ENCODE assay signal across 2 cellular contexts in the genomic region with DNA sequence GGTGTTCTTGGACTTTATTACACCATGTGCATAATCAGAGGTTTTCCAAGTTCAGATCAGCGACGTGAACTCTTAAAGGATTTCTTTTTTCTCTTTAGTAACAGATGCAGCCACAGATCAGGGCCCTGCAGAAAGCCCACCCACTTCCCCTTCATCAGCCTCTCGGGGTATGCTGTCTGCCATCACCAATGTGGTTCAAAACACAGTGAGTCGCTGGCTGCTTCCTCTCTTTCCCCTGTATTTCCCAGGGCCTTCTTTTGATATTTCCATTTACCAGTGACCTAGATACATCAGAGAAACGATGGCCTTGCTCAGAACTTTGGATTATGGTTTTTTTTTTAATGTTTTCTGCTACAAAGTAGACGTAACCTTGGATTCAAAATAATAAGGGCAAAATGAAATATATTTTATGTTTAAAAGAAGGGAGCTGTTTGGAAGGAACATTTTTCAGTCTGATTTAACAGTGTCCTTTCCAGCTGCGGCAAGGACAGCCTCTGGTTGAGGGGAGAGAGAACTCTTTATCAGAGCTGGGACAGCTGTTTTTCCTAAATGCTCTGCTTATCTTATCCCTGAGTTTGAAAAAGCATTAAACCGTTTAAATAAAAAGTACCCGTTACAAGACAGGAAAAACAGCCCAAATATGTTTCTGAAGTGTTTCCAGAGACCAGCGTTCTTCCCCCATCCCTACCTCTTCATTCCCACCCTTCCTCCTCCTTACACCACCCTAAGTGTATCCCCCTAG.
TF ChIP-seq lines count a peak whose summit lies in the region.

No MANE protein-coding gene starts in this region.

TF ChIP-seq in liver, 16 proteins besides CTCF, POLR2A, EP300 and RAD21:
- TF ChIP-seq FOXA1 (IDR thresholded peaks at IDR 0.05) (no peak), JUND (IDR thresholded peaks at IDR 0.05) (no peak), SP1 (IDR thresholded peaks at IDR 0.05) (no peak), YY1 (IDR thresholded peaks at IDR 0.05) (no peak), GABPA (IDR thresholded peaks at IDR 0.05 in 1 of 2, conservative IDR thresholded peaks at IDR 0.05 in 1 of 2) (no peak)
- TF ChIP-seq, protein P1, sequence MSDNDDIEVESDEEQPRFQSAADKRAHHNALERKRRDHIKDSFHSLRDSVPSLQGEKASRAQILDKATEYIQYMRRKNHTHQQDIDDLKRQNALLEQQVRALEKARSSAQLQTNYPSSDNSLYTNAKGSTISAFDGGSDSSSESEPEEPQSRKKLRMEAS (IDR thresholded peaks at IDR 0.05): no peak
- TF ChIP-seq, protein P2, sequence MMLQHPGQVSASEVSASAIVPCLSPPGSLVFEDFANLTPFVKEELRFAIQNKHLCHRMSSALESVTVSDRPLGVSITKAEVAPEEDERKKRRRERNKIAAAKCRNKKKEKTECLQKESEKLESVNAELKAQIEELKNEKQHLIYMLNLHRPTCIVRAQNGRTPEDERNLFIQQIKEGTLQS (IDR thresholded peaks at IDR 0.05): no peak

TF ChIP-seq in HepG2, 621 proteins besides CTCF, POLR2A, EP300 and RAD21:
- TF ChIP-seq ZSCAN21 (CRISPR knock-in tag; IDR thresholded peaks at IDR 0.05; ENCODE audit: borderline replicate concordance) (no peak), HNRNPK (IDR thresholded peaks at IDR 0.05; ENCODE audit: low read depth, low read length, poor library complexity, severe bottlenecking) (no peak), ZNF124 (CRISPR knock-in tag; IDR thresholded peaks at IDR 0.05) (no peak), NFYC (CRISPR knock-in tag; IDR thresholded peaks at IDR 0.05) (no peak), ZNF382 (CRISPR knock-in tag; IDR thresholded peaks at IDR 0.05; ENCODE audit: borderline replicate concordance) (no peak), CENPT (CRISPR knock-in tag; IDR thresholded peaks at IDR 0.05; ENCODE audit: low read depth) (no peak), ZFP62 (CRISPR knock-in tag; IDR thresholded peaks at IDR 0.05) (no peak), REL (CRISPR knock-in tag; conservative IDR thresholded peaks at IDR 0.05) (no peak), GATAD2A (CRISPR knock-in tag; IDR thresholded peaks at IDR 0.05) (no peak), HMG20A (CRISPR knock-in tag; IDR thresholded peaks at IDR 0.05; ENCODE audit: borderline replicate concordance) (no peak), JUND (CRISPR knock-in tag; IDR thresholded peaks at IDR 0.05) (no peak), TOPORS (CRISPR knock-in tag; IDR thresholded peaks at IDR 0.05) (no peak), CC2D1A (CRISPR knock-in tag; IDR thresholded peaks at IDR 0.05) (no peak), ZNF292 (CRISPR knock-in tag; IDR thresholded peaks at IDR 0.05; ENCODE audit: borderline replicate concordance, low read depth) (no peak)
- TF ChIP-seq, protein P3, sequence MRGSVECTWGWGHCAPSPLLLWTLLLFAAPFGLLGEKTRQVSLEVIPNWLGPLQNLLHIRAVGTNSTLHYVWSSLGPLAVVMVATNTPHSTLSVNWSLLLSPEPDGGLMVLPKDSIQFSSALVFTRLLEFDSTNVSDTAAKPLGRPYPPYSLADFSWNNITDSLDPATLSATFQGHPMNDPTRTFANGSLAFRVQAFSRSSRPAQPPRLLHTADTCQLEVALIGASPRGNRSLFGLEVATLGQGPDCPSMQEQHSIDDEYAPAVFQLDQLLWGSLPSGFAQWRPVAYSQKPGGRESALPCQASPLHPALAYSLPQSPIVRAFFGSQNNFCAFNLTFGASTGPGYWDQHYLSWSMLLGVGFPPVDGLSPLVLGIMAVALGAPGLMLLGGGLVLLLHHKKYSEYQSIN (CRISPR knock-in tag; IDR thresholded peaks at IDR 0.05; ENCODE audit: borderline replicate concordance): no peak
- TF ChIP-seq, protein P4, sequence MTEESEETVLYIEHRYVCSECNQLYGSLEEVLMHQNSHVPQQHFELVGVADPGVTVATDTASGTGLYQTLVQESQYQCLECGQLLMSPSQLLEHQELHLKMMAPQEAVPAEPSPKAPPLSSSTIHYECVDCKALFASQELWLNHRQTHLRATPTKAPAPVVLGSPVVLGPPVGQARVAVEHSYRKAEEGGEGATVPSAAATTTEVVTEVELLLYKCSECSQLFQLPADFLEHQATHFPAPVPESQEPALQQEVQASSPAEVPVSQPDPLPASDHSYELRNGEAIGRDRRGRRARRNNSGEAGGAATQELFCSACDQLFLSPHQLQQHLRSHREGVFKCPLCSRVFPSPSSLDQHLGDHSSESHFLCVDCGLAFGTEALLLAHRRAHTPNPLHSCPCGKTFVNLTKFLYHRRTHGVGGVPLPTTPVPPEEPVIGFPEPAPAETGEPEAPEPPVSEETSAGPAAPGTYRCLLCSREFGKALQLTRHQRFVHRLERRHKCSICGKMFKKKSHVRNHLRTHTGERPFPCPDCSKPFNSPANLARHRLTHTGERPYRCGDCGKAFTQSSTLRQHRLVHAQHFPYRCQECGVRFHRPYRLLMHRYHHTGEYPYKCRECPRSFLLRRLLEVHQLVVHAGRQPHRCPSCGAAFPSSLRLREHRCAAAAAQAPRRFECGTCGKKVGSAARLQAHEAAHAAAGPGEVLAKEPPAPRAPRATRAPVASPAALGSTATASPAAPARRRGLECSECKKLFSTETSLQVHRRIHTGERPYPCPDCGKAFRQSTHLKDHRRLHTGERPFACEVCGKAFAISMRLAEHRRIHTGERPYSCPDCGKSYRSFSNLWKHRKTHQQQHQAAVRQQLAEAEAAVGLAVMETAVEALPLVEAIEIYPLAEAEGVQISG (CRISPR knock-in tag; IDR thresholded peaks at IDR 0.05): no peak
- TF ChIP-seq, protein P5, sequence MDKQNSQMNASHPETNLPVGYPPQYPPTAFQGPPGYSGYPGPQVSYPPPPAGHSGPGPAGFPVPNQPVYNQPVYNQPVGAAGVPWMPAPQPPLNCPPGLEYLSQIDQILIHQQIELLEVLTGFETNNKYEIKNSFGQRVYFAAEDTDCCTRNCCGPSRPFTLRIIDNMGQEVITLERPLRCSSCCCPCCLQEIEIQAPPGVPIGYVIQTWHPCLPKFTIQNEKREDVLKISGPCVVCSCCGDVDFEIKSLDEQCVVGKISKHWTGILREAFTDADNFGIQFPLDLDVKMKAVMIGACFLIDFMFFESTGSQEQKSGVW (CRISPR knock-in tag; IDR thresholded peaks at IDR 0.05; ENCODE audit: borderline replicate concordance): no peak
- TF ChIP-seq, protein P6, sequence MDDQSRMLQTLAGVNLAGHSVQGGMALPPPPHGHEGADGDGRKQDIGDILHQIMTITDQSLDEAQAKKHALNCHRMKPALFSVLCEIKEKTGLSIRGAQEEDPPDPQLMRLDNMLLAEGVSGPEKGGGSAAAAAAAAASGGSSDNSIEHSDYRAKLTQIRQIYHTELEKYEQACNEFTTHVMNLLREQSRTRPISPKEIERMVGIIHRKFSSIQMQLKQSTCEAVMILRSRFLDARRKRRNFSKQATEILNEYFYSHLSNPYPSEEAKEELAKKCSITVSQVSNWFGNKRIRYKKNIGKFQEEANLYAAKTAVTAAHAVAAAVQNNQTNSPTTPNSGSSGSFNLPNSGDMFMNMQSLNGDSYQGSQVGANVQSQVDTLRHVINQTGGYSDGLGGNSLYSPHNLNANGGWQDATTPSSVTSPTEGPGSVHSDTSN (CRISPR knock-in tag; IDR thresholded peaks at IDR 0.05; ENCODE audit: borderline replicate concordance): no peak
